In the genomic region with DNA sequence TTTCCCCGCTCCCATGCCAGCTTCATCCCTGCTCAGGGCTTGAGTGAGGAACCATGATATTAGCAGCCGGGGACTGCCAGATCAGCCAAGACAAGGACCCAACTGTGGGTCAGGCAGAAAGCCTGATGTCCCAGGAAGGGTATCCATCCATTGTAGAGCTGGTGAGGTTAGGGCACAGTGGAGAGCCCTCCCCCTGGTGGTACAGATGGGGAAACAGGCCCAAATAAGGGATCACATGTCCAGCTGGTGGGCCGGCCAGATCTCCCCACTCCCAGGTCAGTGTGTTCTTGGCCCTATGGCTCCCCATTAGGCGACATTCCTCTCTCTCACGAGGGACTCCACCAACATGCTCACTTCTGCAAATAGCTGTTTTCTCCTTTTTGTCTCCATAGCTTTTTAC, we compare ENCODE assay signal across 10 cellular contexts. TPM values are rescaled to one million over a fixed set of nuclear protein-coding genes. Genes with fewer than 3 reads are reported as not detected.
DNase-seq lines count a peak whose midpoint lies in the region; ATAC-seq, FAIRE-seq and TF ChIP-seq lines count a peak whose summit lies in the region.
"Had no signal": no experiment of that assay in that cellular context is flagged by ENCODE, and none has a peak within 500 bp of the region (broad histone marks: within the 10 kb centered on the region; RNA-seq: fewer than 3 reads in every experiment).

No MANE protein-coding gene starts in this region.

- peak; percentile 53 to 68 (median 53) for TF ChIP-seq CTCF in keratinocyte (optimal IDR thresholded peaks at IDR 0.05 in 1 of 3, IDR thresholded peaks at IDR 0.05 in 1 of 3, conservative IDR thresholded peaks at IDR 0.05 in 1 of 3; ENCODE audit: extremely low read depth in 1 of 3, insufficient read depth in 2 of 3, low read length in 3 of 3)
- TF ChIP-seq CTCF in stomach (IDR thresholded peaks at IDR 0.05) = peak in 2 of 7 experiments; percentile 22 to 23

- H3K27me3 ChIP-seq in keratinocyte (ENCODE audit: control insufficient read depth, extremely low read depth, insufficient read depth, low read length) = peaks cover 12% of the 10 kb centered on the region
- H3K27me3 ChIP-seq in stomach = peaks cover 0 to 6% (median 4%) of the 10 kb centered on the region in 3 donors

- intact Hi-C loops in stomach (cut with DNase I; ENCODE audit: low total_unique reads) = no loop called here

- no peaks in the 10 kb centered on the region for H4K20me1 ChIP-seq in keratinocyte (ENCODE audit: control insufficient read depth, extremely low read depth, insufficient read depth, low read length)

- peak; percentile 95 for ATAC-seq in SK-N-SH treated with all-trans-retinoic acid at 6 μM for 48 hours
- ATAC-seq in HG03139 (IDR thresholded peaks at IDR 0.05; ENCODE audit: unreplicated experiment) = no peak

- WGBS in stomach, 5 donors = 69 to 79% (median 75%) methylated on average over 5 of the region's 5 CpGs

- TF ChIP-seq EP300 in stomach (IDR thresholded peaks at IDR 0.05) = no peak

- H3K9me3 ChIP-seq in keratinocyte (ENCODE audit: control insufficient read depth, low read depth, low read length) (no peaks in the 10 kb centered on the region), stomach (no peaks in the 10 kb centered on the region)

- FAIRE-seq in keratinocyte (lab: Jason Lieb, UNC) = no peak
- FAIRE-seq: GM12892 had no signal

- H3K27ac ChIP-seq in keratinocyte (ENCODE audit: control insufficient read depth, insufficient read depth, low read length) (no peak overlapping the region), stomach (no peak overlapping the region)

- TF ChIP-seq POLR2A in stomach (IDR thresholded peaks at IDR 0.05) = no peak

- H3K9me1 ChIP-seq in keratinocyte (ENCODE audit: control insufficient read depth, extremely low read depth, insufficient read depth, low read length) = peaks cover 2% of the 10 kb centered on the region

- DNase-seq in AG20443 (ENCODE audit: low spot score) (peak; percentile 65), HCEC 1CT (peak; percentile 39), keratinocyte (ENCODE audit: low read depth, low spot score) (no peak), NCI-H1105 (lab: John Stamatoyannopoulos, UW) (no peak), stomach (no peak), NCI-H446 treated with DMSO at 0.1 percent for 48 hours (lab: John Stamatoyannopoulos, UW) (no peak)

- no peak overlapping the region for H3K9ac ChIP-seq in keratinocyte (ENCODE audit: control insufficient read depth, extremely low read depth, insufficient read depth, low read length)

- H3K4me1 ChIP-seq in keratinocyte (ENCODE audit: control insufficient read depth, extremely low read depth, insufficient read depth, low read length) (no peaks in the 10 kb centered on the region), stomach (peaks cover 0 to 12% (median 2%) of the 10 kb centered on the region in 4 donors)

- dilution Hi-C loops in keratinocyte (cut with MboI; ENCODE audit: extremely low pct_ligation_motif_present, low sequenced_read_pairs) = no loop called here

- no peak overlapping the region for H2AFZ ChIP-seq in keratinocyte (ENCODE audit: control insufficient read depth, low read length)

- H3K36me3 ChIP-seq in keratinocyte (ENCODE audit: control insufficient read depth in 2 of 2, extremely low read depth in 1 of 2, insufficient read depth in 2 of 2, low read length in 2 of 2) = no peaks in the 10 kb centered on the region
- H3K36me3 ChIP-seq in stomach = no peaks in the 10 kb centered on the region

- no peaks in the 10 kb centered on the region for H3K79me2 ChIP-seq in keratinocyte (ENCODE audit: control insufficient read depth, insufficient read depth, low read length)

- no peak overlapping the region for H3K4me3 ChIP-seq in keratinocyte (ENCODE audit: control insufficient read depth in 2 of 3, extremely low read depth in 1 of 3, insufficient read depth in 2 of 3, low read depth in 1 of 3, low read length in 3 of 3)
- H3K4me3 ChIP-seq in stomach = no peak overlapping the region

- H3K4me2 ChIP-seq in keratinocyte (ENCODE audit: control insufficient read depth, extremely low read depth, insufficient read depth, low read depth, low read length) = no peak overlapping the region

TF ChIP-seq in SK-N-SH treated with all-trans-retinoic acid at 6 μM for 48 hours, 23 proteins besides CTCF, POLR2A, EP300 and RAD21 (continues in another document):
- no peak for TF ChIP-seq ZFP3 (CRISPR knock-in tag; IDR thresholded peaks at IDR 0.05)
- TF ChIP-seq, protein P1, sequence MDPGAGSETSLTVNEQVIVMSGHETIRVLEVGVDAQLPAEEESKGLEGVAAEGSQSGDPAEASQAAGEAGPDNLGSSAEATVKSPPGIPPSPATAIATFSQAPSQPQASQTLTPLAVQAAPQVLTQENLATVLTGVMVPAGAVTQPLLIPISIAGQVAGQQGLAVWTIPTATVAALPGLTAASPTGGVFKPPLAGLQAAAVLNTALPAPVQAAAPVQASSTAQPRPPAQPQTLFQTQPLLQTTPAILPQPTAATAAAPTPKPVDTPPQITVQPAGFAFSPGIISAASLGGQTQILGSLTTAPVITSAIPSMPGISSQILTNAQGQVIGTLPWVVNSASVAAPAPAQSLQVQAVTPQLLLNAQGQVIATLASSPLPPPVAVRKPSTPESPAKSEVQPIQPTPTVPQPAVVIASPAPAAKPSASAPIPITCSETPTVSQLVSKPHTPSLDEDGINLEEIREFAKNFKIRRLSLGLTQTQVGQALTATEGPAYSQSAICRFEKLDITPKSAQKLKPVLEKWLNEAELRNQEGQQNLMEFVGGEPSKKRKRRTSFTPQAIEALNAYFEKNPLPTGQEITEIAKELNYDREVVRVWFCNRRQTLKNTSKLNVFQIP (CRISPR knock-in tag; IDR thresholded peaks at IDR 0.05; ENCODE audit: borderline replicate concordance, low read depth) = no peak
- TF ChIP-seq TOX (CRISPR knock-in tag; IDR thresholded peaks at IDR 0.05; ENCODE audit: borderline replicate concordance) = no peak
- TF ChIP-seq OSR1 (CRISPR knock-in tag; IDR thresholded peaks at IDR 0.05) = no peak
- TF ChIP-seq ZNF565 (CRISPR knock-in tag; conservative IDR thresholded peaks at IDR 0.05; ENCODE audit: low read depth) = no peak
- TF ChIP-seq, protein P2, sequence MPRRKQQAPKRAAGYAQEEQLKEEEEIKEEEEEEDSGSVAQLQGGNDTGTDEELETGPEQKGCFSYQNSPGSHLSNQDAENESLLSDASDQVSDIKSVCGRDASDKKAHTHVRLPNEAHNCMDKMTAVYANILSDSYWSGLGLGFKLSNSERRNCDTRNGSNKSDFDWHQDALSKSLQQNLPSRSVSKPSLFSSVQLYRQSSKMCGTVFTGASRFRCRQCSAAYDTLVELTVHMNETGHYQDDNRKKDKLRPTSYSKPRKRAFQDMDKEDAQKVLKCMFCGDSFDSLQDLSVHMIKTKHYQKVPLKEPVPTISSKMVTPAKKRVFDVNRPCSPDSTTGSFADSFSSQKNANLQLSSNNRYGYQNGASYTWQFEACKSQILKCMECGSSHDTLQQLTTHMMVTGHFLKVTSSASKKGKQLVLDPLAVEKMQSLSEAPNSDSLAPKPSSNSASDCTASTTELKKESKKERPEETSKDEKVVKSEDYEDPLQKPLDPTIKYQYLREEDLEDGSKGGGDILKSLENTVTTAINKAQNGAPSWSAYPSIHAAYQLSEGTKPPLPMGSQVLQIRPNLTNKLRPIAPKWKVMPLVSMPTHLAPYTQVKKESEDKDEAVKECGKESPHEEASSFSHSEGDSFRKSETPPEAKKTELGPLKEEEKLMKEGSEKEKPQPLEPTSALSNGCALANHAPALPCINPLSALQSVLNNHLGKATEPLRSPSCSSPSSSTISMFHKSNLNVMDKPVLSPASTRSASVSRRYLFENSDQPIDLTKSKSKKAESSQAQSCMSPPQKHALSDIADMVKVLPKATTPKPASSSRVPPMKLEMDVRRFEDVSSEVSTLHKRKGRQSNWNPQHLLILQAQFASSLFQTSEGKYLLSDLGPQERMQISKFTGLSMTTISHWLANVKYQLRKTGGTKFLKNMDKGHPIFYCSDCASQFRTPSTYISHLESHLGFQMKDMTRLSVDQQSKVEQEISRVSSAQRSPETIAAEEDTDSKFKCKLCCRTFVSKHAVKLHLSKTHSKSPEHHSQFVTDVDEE (CRISPR knock-in tag; IDR thresholded peaks at IDR 0.05) = no peak
- TF ChIP-seq ZFP30 (CRISPR knock-in tag; IDR thresholded peaks at IDR 0.05) = no peak
- no peak for TF ChIP-seq RARB (CRISPR knock-in tag; IDR thresholded peaks at IDR 0.05)

RNA-seq across cellular contexts. Expression of gene CDX1, which starts 9.0 kb away (rescaled TPM):
- polyA plus RNA-seq in keratinocyte (not detected in 3 replicates), stomach (under 1 TPM in 1 of 3 donors, not detected in 2; 0.31 TPM)
- polyA plus RNA-seq in keratinocyte (2011; ENCODE audit: low read depth) = not detected
- polyA plus RNA-seq in keratinocyte (2011; cell fraction: cytosol; rRNA removed) = not detected in 2 replicates
- not detected in 2 replicates for polyA plus RNA-seq in keratinocyte (2011; cell fraction: nucleus; rRNA removed)
- polyA plus RNA-seq in keratinocyte (2012; ENCODE audit: low replicate concordance) = not detected in 2 replicates
- polyA minus RNA-seq in keratinocyte = not detected in 3 replicates
- polyA minus RNA-seq in keratinocyte (2011; cell fraction: cytosol; rRNA and poly(A)+ RNA removed) = not detected
- polyA minus RNA-seq in keratinocyte (2011; cell fraction: nucleus; rRNA and poly(A)+ RNA removed) = not detected in 2 replicates
- 100 to 1,000 TPM in 1 of 5 donors, 1 to 10 TPM in 1, not detected in 3; 2.0 to 472 TPM for total RNA-seq in stomach
- total RNA-seq: renal cortical epithelial cell had no signal

RNA-seq across cellular contexts. Expression of gene SLC6A7, which starts 14.3 kb away (rescaled TPM):
- polyA plus RNA-seq in keratinocyte = not detected in 3 replicates
- polyA plus RNA-seq in keratinocyte (2011; ENCODE audit: low read depth) = not detected
- not detected in 2 replicates for polyA plus RNA-seq in keratinocyte (2011; cell fraction: cytosol; rRNA removed)
- not detected in 2 replicates for polyA plus RNA-seq in keratinocyte (2011; cell fraction: nucleus; rRNA removed)
- not detected in 2 replicates for polyA plus RNA-seq in keratinocyte (2012; ENCODE audit: low replicate concordance)
- polyA minus RNA-seq in keratinocyte = not detected in 3 replicates
- polyA minus RNA-seq in keratinocyte (2011; cell fraction: cytosol; rRNA and poly(A)+ RNA removed) = not detected
- polyA minus RNA-seq in keratinocyte (2011; cell fraction: nucleus; rRNA and poly(A)+ RNA removed) = not detected in 2 replicates
- total RNA-seq in stomach = 10 to 100 TPM in 1 of 5 donors, not detected in 4; 29.3 TPM
- polyA plus RNA-seq in stomach = not detected
- total RNA-seq: renal cortical epithelial cell had no signal

RNA-seq across cellular contexts. Expression of gene PDGFRB, which starts 19.9 kb away (rescaled TPM):
- 0.14 TPM in 1 of 3 replicates, not detected in the others for polyA plus RNA-seq in keratinocyte
- polyA plus RNA-seq in keratinocyte (2011; ENCODE audit: low read depth) = not detected
- 0.03 TPM in 1 of 2 replicates, not detected in the other for polyA plus RNA-seq in keratinocyte (2011; cell fraction: cytosol; rRNA removed)
- not detected in 2 replicates for polyA plus RNA-seq in keratinocyte (2011; cell fraction: nucleus; rRNA removed)
- not detected in 2 replicates for polyA plus RNA-seq in keratinocyte (2012; ENCODE audit: low replicate concordance)
- 0.46 TPM in 1 of 3 replicates, not detected in the others for polyA minus RNA-seq in keratinocyte
- not detected for polyA minus RNA-seq in keratinocyte (2011; cell fraction: cytosol; rRNA and poly(A)+ RNA removed)
- polyA minus RNA-seq in keratinocyte (2011; cell fraction: nucleus; rRNA and poly(A)+ RNA removed) = 0.21 TPM in 1 of 2 replicates, not detected in the other
- total RNA-seq in stomach = 10 to 100 TPM; 16.5 to 71.2 (median 53.1) TPM
- polyA plus RNA-seq in stomach = 1 to 10 TPM; 4.7 to 9.1 (median 6.9) TPM

Comparison
In these comparisons a context has a peak if more than half of its experiments do, and no peak if none do; other contexts are left out.
1. DNase-seq: peak in AG20443 (single experiment) and HCEC 1CT (single experiment); none in keratinocyte (single experiment), NCI-H1105 (single experiment), stomach (single experiment) and NCI-H446 treated with DMSO at 0.1 percent for 48 hours (single experiment).